ENCODE assay signal across 23 cellular contexts in genomic region chr9:7653262-7653661, GRCh38.
DNase-seq lines count a peak whose midpoint lies in the region; ATAC-seq and TF ChIP-seq lines count a peak whose summit lies in the region.
"Had no signal": no experiment of that assay in that cellular context is flagged by ENCODE, and none has a peak within 500 bp of the region (broad histone marks: within the 10 kb centered on the region; RNA-seq: fewer than 3 reads in every experiment).

No MANE protein-coding gene starts in this region.

- no peaks in the 10 kb centered on the region for H3K36me3 ChIP-seq in subcutaneous abdominal adipose tissue (ENCODE audit: control insufficient read depth in 5 of 5, insufficient read depth in 5 of 5, low read length in 5 of 5)
- H3K36me3 ChIP-seq: adrenal gland, gastroesophageal sphincter, SJSA1, tibial nerve had no signal

- ATAC-seq in right cardiac atrium (peak; percentile 29 to 71), Right ventricle myocardium inferior (no peak)
- ATAC-seq: gastroesophageal sphincter, left colon, sciatic nerve had no signal

- H3K4me1 ChIP-seq in right cardiac atrium (ENCODE audit: control insufficient read depth, insufficient read depth, low read length) = no peaks in the 10 kb centered on the region
- peaks cover 0 to 27% (median 2%) of the 10 kb centered on the region in 5 donors for H3K4me1 ChIP-seq in subcutaneous abdominal adipose tissue (ENCODE audit: control insufficient read depth in 5 of 5, insufficient read depth in 5 of 5, low read length in 5 of 5)
- H3K4me1 ChIP-seq: adrenal gland, gastroesophageal sphincter, SJSA1 had no signal

- H3K9ac ChIP-seq in subcutaneous abdominal adipose tissue (ENCODE audit: low read length in 5 of 5) = no peak overlapping the region

- no peaks in the 10 kb centered on the region for H3K27me3 ChIP-seq in right cardiac atrium (ENCODE audit: control insufficient read depth, insufficient read depth)
- H3K27me3 ChIP-seq in subcutaneous abdominal adipose tissue (ENCODE audit: control insufficient read depth in 5 of 5, insufficient read depth in 4 of 5, low read length in 5 of 5) = no peaks in the 10 kb centered on the region
- H3K27me3 ChIP-seq: adrenal gland, gastroesophageal sphincter, SJSA1, tibial nerve had no signal

- intact Hi-C loops in right cardiac atrium (cut with DNase I) = no loop called here
- intact Hi-C loops in Right ventricle myocardium inferior (cut with DNase I) = no loop called here

- H3K9me3 ChIP-seq in right cardiac atrium (ENCODE audit: control insufficient read depth, low read length) (no peaks in the 10 kb centered on the region), subcutaneous abdominal adipose tissue (ENCODE audit: control insufficient read depth in 5 of 5, low read length in 5 of 5) (no peaks in the 10 kb centered on the region)
- H3K9me3 ChIP-seq: adrenal gland, gastroesophageal sphincter, SJSA1, tibial nerve had no signal

- no peak overlapping the region for H3K4me3 ChIP-seq in right cardiac atrium (ENCODE audit: low read length)
- H3K4me3 ChIP-seq in fibroblast of pulmonary artery (replicated peaks; ENCODE audit: low read depth, low read length) = no peak overlapping the region
- H3K4me3 ChIP-seq in subcutaneous abdominal adipose tissue (ENCODE audit: low read depth in 1 of 5, low read length in 5 of 5) = no peak overlapping the region
- H3K4me3 ChIP-seq: adrenal gland, gastroesophageal sphincter, SJSA1, tibial nerve had no signal

- 46% methylated on average over 7 of the region's 7 CpGs for WGBS in right cardiac atrium

- H3K27ac ChIP-seq in right cardiac atrium (ENCODE audit: low read length) = no peak overlapping the region
- peak overlapping the region; percentile 18 for H3K27ac ChIP-seq in subcutaneous abdominal adipose tissue (ENCODE audit: low read depth, low read length)
- H3K27ac ChIP-seq: adrenal gland, gastroesophageal sphincter, SJSA1, tibial nerve had no signal

- TF ChIP-seq CTCF in fibroblast of pulmonary artery (IDR thresholded peaks at IDR 0.05; ENCODE audit: low read length, missing control alignments) = no peak

- DNase-seq in right cardiac atrium (no peak), Right ventricle myocardium inferior (ENCODE audit: missing footprints) (no peak), NCI-H2227 treated with DMSO at 0.1 percent for 48 hours (lab: John Stamatoyannopoulos, UW) (peak; percentile 46), fibroblast of pulmonary artery (ENCODE audit: low read depth) (peak; percentile 3), DMS53 (lab: John Stamatoyannopoulos, UW) (no peak), NCI-H446 treated with DMSO at 0.1 percent for 48 hours (lab: John Stamatoyannopoulos, UW) (no peak)
- DNase-seq in stimulated activated CD4-positive, alpha-beta T cell treated with anti-CD3 and anti-CD28 coated beads, Interleukin-4, amount 100 ng/mL, for 1 hour = no peak
- DNase-seq: activated CD4-positive, alpha-beta T cell treated with anti-CD3 and anti-CD28 coated beads, Interleukin-2, amount 50 U/mL, for 48 hours; activated CD8-positive, alpha-beta memory T cell treated with anti-CD3 and anti-CD28 coated beads, Interleukin-2, amount 50 U/mL, for 48 hours; activated naive CD4-positive, alpha-beta T cell treated with anti-CD3 and anti-CD28 coated beads for 36 hours; CD8-positive, alpha-beta memory T cell; HCEC 1CT; left colon; NCI-H2029 treated with DMSO at 0.1 percent for 48 hours; stimulated activated CD4-positive, alpha-beta T cell treated with anti-CD3 and anti-CD28 coated beads, Interleukin-12 subunit alpha, Interleukin-12 subunit beta, amount 100 ng/mL, for 4 hours; stimulated activated CD4-positive, alpha-beta T cell treated with anti-CD3 and anti-CD28 coated beads, Interleukin-2, amount 100 ng/mL, for 48 hours; T-helper 1 cell had no signal

Comparison
In these comparisons a context has a peak if more than half of its experiments do, and no peak if none do; other contexts are left out.
1. DNase-seq: peak in NCI-H2227 treated with DMSO at 0.1 percent for 48 hours (single experiment) and fibroblast of pulmonary artery (single experiment); none in right cardiac atrium (0 of 3), Right ventricle myocardium inferior (single experiment), DMS53 (single experiment), stimulated activated CD4-positive, alpha-beta T cell treated with anti-CD3 and anti-CD28 coated beads, Interleukin-4, amount 100 ng/mL, for 1 hour (single experiment) and NCI-H446 treated with DMSO at 0.1 percent for 48 hours (single experiment).